9 cellular contexts compared by ENCODE assay signal in genomic region chr11:65504671-65505433, GRCh38. TPM values are rescaled to one million over a fixed set of nuclear protein-coding genes. Genes with fewer than 3 reads are reported as not detected.
DNase-seq lines count a peak whose midpoint lies in the region; ATAC-seq, FAIRE-seq and TF ChIP-seq lines count a peak whose summit lies in the region.
"Had no signal": no experiment of that assay in that cellular context is flagged by ENCODE, and none has a peak within 500 bp of the region (broad histone marks: within the 10 kb centered on the region; RNA-seq: fewer than 3 reads in every experiment).

No MANE protein-coding gene starts in this region.

- H3K27ac Mint-ChIP-seq in T-helper 2 cell treated with Interferon-gamma antibody and Interleukin-4, amounts not matched to agents 5 μg/mL and 100 μg/mL, for 36 hours, result peak overlapping the region; percentile 88
- peak overlapping the region; percentile 90 for H3K27ac Mint-ChIP-seq in activated naive CD8-positive, alpha-beta T cell
- no peak overlapping the region for H3K27ac Mint-ChIP-seq in stimulated activated naive B cell treated with anti-CD40 and anti-IgM and Interleukin-4, amounts not matched to agents 10 μg/mL and 1 μg/mL and 100 μg/mL, for 72 hours
- H3K27ac Mint-ChIP-seq: dendritic cell treated with granulocyte-macrophage colony-stimulating factor and Interleukin-4, amounts not matched to agents 40 ng/mL and 50 ng/mL, for 4 days had no signal

- peaks cover 6 to 46% of the 10 kb centered on the region in 2 experiments for H3K36me3 ChIP-seq in keratinocyte (ENCODE audit: control insufficient read depth in 2 of 2, extremely low read depth in 1 of 2, insufficient read depth in 2 of 2, low read length in 2 of 2)
- H3K36me3 ChIP-seq in testis (ENCODE audit: low read depth, missing control alignments), result no peaks in the 10 kb centered on the region

- peak overlapping the region; percentile 48 to 99 (median 94) for H3K4me3 ChIP-seq in keratinocyte (ENCODE audit: control insufficient read depth in 2 of 3, extremely low read depth in 1 of 3, insufficient read depth in 2 of 3, low read depth in 1 of 3, low read length in 3 of 3)
- peak overlapping the region; percentile 90 to 94 for H3K4me3 ChIP-seq in testis

- intact Hi-C loops in testis (cut with DNase I; ENCODE audit: low total_unique reads), result no loop called here

- TF ChIP-seq CTCF in keratinocyte (optimal IDR thresholded peaks at IDR 0.05 in 1 of 3, IDR thresholded peaks at IDR 0.05 in 1 of 3, conservative IDR thresholded peaks at IDR 0.05 in 1 of 3; ENCODE audit: extremely low read depth in 1 of 3, insufficient read depth in 2 of 3, low read length in 3 of 3) (no peak), testis (IDR thresholded peaks at IDR 0.05) (peak in 1 of 3 experiments; percentile 5)

- H3K27me3 ChIP-seq in keratinocyte (ENCODE audit: control insufficient read depth, extremely low read depth, insufficient read depth, low read length), result no peaks in the 10 kb centered on the region
- H3K27me3 ChIP-seq in testis, result no peaks in the 10 kb centered on the region

- H3K4me3 Mint-ChIP-seq in T-helper 2 cell treated with Interferon-gamma antibody and Interleukin-4, amounts not matched to agents 5 μg/mL and 100 μg/mL, for 36 hours, result no peak overlapping the region
- no peak overlapping the region for H3K4me3 Mint-ChIP-seq in activated naive CD8-positive, alpha-beta T cell
- peak overlapping the region in 1 of 2 donors; percentile 79 for H3K4me3 Mint-ChIP-seq in stimulated activated naive B cell treated with anti-CD40 and anti-IgM and Interleukin-4, amounts not matched to agents 10 μg/mL and 1 μg/mL and 100 μg/mL, for 72 hours
- H3K4me3 Mint-ChIP-seq: dendritic cell treated with granulocyte-macrophage colony-stimulating factor and Interleukin-4, amounts not matched to agents 40 ng/mL and 50 ng/mL, for 4 days had no signal

- peaks cover 50% of the 10 kb centered on the region for H3K4me1 Mint-ChIP-seq in T-helper 2 cell treated with Interferon-gamma antibody and Interleukin-4, amounts not matched to agents 5 μg/mL and 100 μg/mL, for 36 hours (ENCODE audit: low read depth)
- peaks cover 44% of the 10 kb centered on the region for H3K4me1 Mint-ChIP-seq in activated naive CD8-positive, alpha-beta T cell (ENCODE audit: low read depth)
- H3K4me1 Mint-ChIP-seq in stimulated activated naive B cell treated with anti-CD40 and anti-IgM and Interleukin-4, amounts not matched to agents 10 μg/mL and 1 μg/mL and 100 μg/mL, for 72 hours, result peaks cover 38 to 54% of the 10 kb centered on the region in 2 donors

- peaks cover 14% of the 10 kb centered on the region for H3K4me1 ChIP-seq in keratinocyte (ENCODE audit: control insufficient read depth, extremely low read depth, insufficient read depth, low read length)
- peaks cover 20% of the 10 kb centered on the region for H3K4me1 ChIP-seq in testis

- no peak overlapping the region for H2AFZ ChIP-seq in keratinocyte (ENCODE audit: control insufficient read depth, low read length)

- dilution Hi-C loops in keratinocyte (cut with MboI; ENCODE audit: extremely low pct_ligation_motif_present, low sequenced_read_pairs), result no loop called here

- H3K9me3 ChIP-seq in keratinocyte (ENCODE audit: control insufficient read depth, low read depth, low read length), result no peaks in the 10 kb centered on the region
- H3K9me3 ChIP-seq in testis, result no peaks in the 10 kb centered on the region

- TF ChIP-seq POLR2A in testis (IDR thresholded peaks at IDR 0.05), result no peak

- H3K9ac ChIP-seq in keratinocyte (ENCODE audit: control insufficient read depth, extremely low read depth, insufficient read depth, low read length), result peak overlapping the region; percentile 98

- WGBS in testis, 2 donors, result 30 to 33% methylated on average over 7 of the region's 7 CpGs

- DNase-seq in T-helper 2 cell treated with Interferon-gamma antibody and Interleukin-4, amounts not matched to agents 5 μg/mL and 100 μg/mL, for 36 hours (ENCODE audit: low spot score), result no peak
- no peak for DNase-seq in T-helper 2 cell
- no peak for DNase-seq in keratinocyte (ENCODE audit: low read depth, low spot score)
- no peak for DNase-seq in testis
- DNase-seq in SIG-M5 (lab: John Stamatoyannopoulos, UW), result no peak
- DNase-seq in stimulated activated naive B cell treated with anti-CD40 and anti-IgM and Interleukin-4, amounts not matched to agents 10 μg/mL and 1 μg/mL and 100 μg/mL, for 72 hours, result no peak

- H4K20me1 ChIP-seq in keratinocyte (ENCODE audit: control insufficient read depth, extremely low read depth, insufficient read depth, low read length), result peaks cover 42% of the 10 kb centered on the region

- H3K4me2 ChIP-seq in keratinocyte (ENCODE audit: control insufficient read depth, extremely low read depth, insufficient read depth, low read depth, low read length), result peak overlapping the region; percentile 100

- H3K36me3 Mint-ChIP-seq in T-helper 2 cell treated with Interferon-gamma antibody and Interleukin-4, amounts not matched to agents 5 μg/mL and 100 μg/mL, for 36 hours (ENCODE audit: low read depth), result no peaks in the 10 kb centered on the region
- H3K36me3 Mint-ChIP-seq in activated naive CD8-positive, alpha-beta T cell, result peaks cover 42% of the 10 kb centered on the region
- peaks cover 27 to 36% of the 10 kb centered on the region in 2 donors for H3K36me3 Mint-ChIP-seq in stimulated activated naive B cell treated with anti-CD40 and anti-IgM and Interleukin-4, amounts not matched to agents 10 μg/mL and 1 μg/mL and 100 μg/mL, for 72 hours

- peaks cover 53% of the 10 kb centered on the region for H3K79me2 ChIP-seq in keratinocyte (ENCODE audit: control insufficient read depth, insufficient read depth, low read length)

- no peaks in the 10 kb centered on the region for H3K9me1 ChIP-seq in keratinocyte (ENCODE audit: control insufficient read depth, extremely low read depth, insufficient read depth, low read length)

- H3K9me3 Mint-ChIP-seq in T-helper 2 cell treated with Interferon-gamma antibody and Interleukin-4, amounts not matched to agents 5 μg/mL and 100 μg/mL, for 36 hours, result no peaks in the 10 kb centered on the region
- H3K9me3 Mint-ChIP-seq in activated naive CD8-positive, alpha-beta T cell (ENCODE audit: low read depth), result no peaks in the 10 kb centered on the region
- H3K9me3 Mint-ChIP-seq in stimulated activated naive B cell treated with anti-CD40 and anti-IgM and Interleukin-4, amounts not matched to agents 10 μg/mL and 1 μg/mL and 100 μg/mL, for 72 hours, result no peaks in the 10 kb centered on the region
- H3K9me3 Mint-ChIP-seq: dendritic cell treated with granulocyte-macrophage colony-stimulating factor and Interleukin-4, amounts not matched to agents 40 ng/mL and 50 ng/mL, for 4 days had no signal

- no peak for FAIRE-seq in keratinocyte (lab: Jason Lieb, UNC)

- no peak for ATAC-seq in esophagus mucosa
- ATAC-seq in stimulated activated naive B cell treated with anti-CD40 and anti-IgM and Interleukin-4, amounts not matched to agents 10 μg/mL and 1 μg/mL and 100 μg/mL, for 72 hours (replicated peaks), result no peak

- H3K27ac ChIP-seq in keratinocyte (ENCODE audit: control insufficient read depth, insufficient read depth, low read length) (peak overlapping the region; percentile 100), testis (peak overlapping the region; percentile 92 to 96)

- H3K27me3 Mint-ChIP-seq in T-helper 2 cell treated with Interferon-gamma antibody and Interleukin-4, amounts not matched to agents 5 μg/mL and 100 μg/mL, for 36 hours (ENCODE audit: low read depth), result peaks cover 5% of the 10 kb centered on the region
- H3K27me3 Mint-ChIP-seq in activated naive CD8-positive, alpha-beta T cell, result no peaks in the 10 kb centered on the region
- H3K27me3 Mint-ChIP-seq in stimulated activated naive B cell treated with anti-CD40 and anti-IgM and Interleukin-4, amounts not matched to agents 10 μg/mL and 1 μg/mL and 100 μg/mL, for 72 hours, result no peaks in the 10 kb centered on the region
- H3K27me3 Mint-ChIP-seq: dendritic cell treated with granulocyte-macrophage colony-stimulating factor and Interleukin-4, amounts not matched to agents 40 ng/mL and 50 ng/mL, for 4 days had no signal

RNA-seq across cellular contexts. Expression of gene MALAT1, which starts 6.0 kb away (rescaled TPM):
- 337 to 1,845 TPM (median 1,768 TPM) in 3 replicates for polyA plus RNA-seq in keratinocyte
- 22,009 TPM for polyA plus RNA-seq in keratinocyte (2011; ENCODE audit: low read depth)
- 14.9 and 37.5 TPM in 2 replicates for polyA plus RNA-seq in keratinocyte (2011; cell fraction: cytosol; rRNA removed)
- polyA plus RNA-seq in keratinocyte (2011; cell fraction: nucleus; rRNA removed), result 6,319 and 7,235 TPM in 2 replicates
- 429 and 9,619 TPM in 2 replicates for polyA plus RNA-seq in keratinocyte (2012; ENCODE audit: low replicate concordance)
- 2,284 to 11,976 TPM (median 9,145 TPM) in 3 replicates for polyA minus RNA-seq in keratinocyte
- 408 TPM for polyA minus RNA-seq in keratinocyte (2011; cell fraction: cytosol; rRNA and poly(A)+ RNA removed)
- polyA minus RNA-seq in keratinocyte (2011; cell fraction: nucleus; rRNA and poly(A)+ RNA removed), result 24,947 and 60,709 TPM in 2 replicates
- 1,000 to 10,000 TPM; 8,109 to 9,314 TPM for total RNA-seq in testis
- polyA plus RNA-seq in testis (ENCODE audit: insufficient read depth, low read depth, low replicate concordance), result 26.7 TPM
- 4,086 TPM for total RNA-seq in esophagus mucosa

RNA-seq across cellular contexts. Expression of gene SCYL1, which starts 20.0 kb away (rescaled TPM):
- 31.3 to 51.2 TPM (median 44.1 TPM) in 3 replicates for polyA plus RNA-seq in keratinocyte
- 25.3 TPM for polyA plus RNA-seq in keratinocyte (2011; ENCODE audit: low read depth)
- 40.7 and 65.2 TPM in 2 replicates for polyA plus RNA-seq in keratinocyte (2011; cell fraction: cytosol; rRNA removed)
- 52.1 and 72.4 TPM in 2 replicates for polyA plus RNA-seq in keratinocyte (2011; cell fraction: nucleus; rRNA removed)
- polyA plus RNA-seq in keratinocyte (2012; ENCODE audit: low replicate concordance), result 33.0 and 44.5 TPM in 2 replicates
- polyA minus RNA-seq in keratinocyte, result 34.8 to 75.0 TPM (median 43.7 TPM) in 3 replicates
- polyA minus RNA-seq in keratinocyte (2011; cell fraction: cytosol; rRNA and poly(A)+ RNA removed), result 43.0 TPM
- 24.6 and 32.7 TPM in 2 replicates for polyA minus RNA-seq in keratinocyte (2011; cell fraction: nucleus; rRNA and poly(A)+ RNA removed)
- total RNA-seq in testis, result 100 to 1,000 TPM; 131 to 160 TPM
- 127 TPM for polyA plus RNA-seq in testis (ENCODE audit: insufficient read depth, low read depth, low replicate concordance)
- total RNA-seq in esophagus mucosa, result 36.7 TPM

RNA-seq across cellular contexts. Expression of gene LTBP3, which starts 53.3 kb away (rescaled TPM):
- 9.1 to 23.0 TPM (median 11.0 TPM) in 3 replicates for polyA plus RNA-seq in keratinocyte
- 4.4 TPM for polyA plus RNA-seq in keratinocyte (2011; ENCODE audit: low read depth)
- polyA plus RNA-seq in keratinocyte (2011; cell fraction: cytosol; rRNA removed), result 6.9 and 16.8 TPM in 2 replicates
- 45.1 and 57.9 TPM in 2 replicates for polyA plus RNA-seq in keratinocyte (2011; cell fraction: nucleus; rRNA removed)
- polyA plus RNA-seq in keratinocyte (2012; ENCODE audit: low replicate concordance), result 8.9 and 26.6 TPM in 2 replicates
- 8.8 to 64.5 TPM (median 10.5 TPM) in 3 replicates for polyA minus RNA-seq in keratinocyte
- polyA minus RNA-seq in keratinocyte (2011; cell fraction: cytosol; rRNA and poly(A)+ RNA removed), result 32.8 TPM
- polyA minus RNA-seq in keratinocyte (2011; cell fraction: nucleus; rRNA and poly(A)+ RNA removed), result 30.0 and 30.3 TPM in 2 replicates
- 100 to 1,000 TPM; 112 to 126 TPM for total RNA-seq in testis
- 58.1 TPM for polyA plus RNA-seq in testis (ENCODE audit: insufficient read depth, low read depth, low replicate concordance)
- 20.9 TPM for total RNA-seq in esophagus mucosa
